ENCODE assay signal across 16 cellular contexts in the genomic region with DNA sequence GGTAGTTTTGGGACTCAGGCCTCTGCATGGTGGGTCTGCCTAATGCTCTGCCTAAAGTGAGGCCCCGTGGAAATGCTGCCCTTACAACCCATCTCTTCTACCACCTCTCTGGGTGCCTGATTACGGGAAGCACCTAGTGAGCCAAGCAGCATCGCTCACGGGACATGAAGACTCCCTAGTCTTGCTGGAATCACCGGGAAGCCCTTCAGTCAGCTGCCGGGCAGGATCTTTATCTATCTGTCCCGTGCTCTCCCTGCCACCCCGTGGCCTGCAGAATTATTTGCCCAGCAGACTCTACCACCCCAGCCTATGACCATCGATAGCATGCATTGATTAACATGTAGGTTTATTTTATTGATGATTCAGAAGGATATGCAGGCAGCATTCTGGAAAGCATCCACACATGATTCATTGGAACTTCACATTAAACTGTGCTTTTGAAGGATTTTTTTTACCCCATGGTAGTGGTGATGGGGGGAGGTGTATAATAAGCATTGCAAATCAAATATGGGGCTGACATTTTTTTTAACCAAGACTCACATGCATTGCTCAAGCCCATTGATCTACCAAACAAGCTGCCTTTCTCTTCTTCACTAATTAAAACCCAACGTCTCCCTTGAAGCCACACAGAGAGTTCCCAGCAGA.
"Had no signal": no experiment of that assay in that cellular context is flagged by ENCODE, and none has a peak within 500 bp of the region (broad histone marks: within the 10 kb centered on the region; RNA-seq: fewer than 3 reads in every experiment).

No MANE protein-coding gene starts in this region.

- H3K4me3 ChIP-seq: breast epithelium, gastroesophageal sphincter, heart right ventricle, thyroid gland had no signal

- DNase-seq: activated CD4-positive, alpha-beta T cell treated with anti-CD3 and anti-CD28 coated beads, Interleukin-2, amount 10 ng/mL, durations not matched to agents 24 days and 14 days; activated CD8-positive, alpha-beta memory T cell treated with anti-CD3 and anti-CD28 coated beads, Interleukin-2, amount 50 U/mL, for 4 hours; activated CD8-positive, alpha-beta T cell treated with anti-CD3 and anti-CD28 coated beads, Interleukin-2, amount 10 ng/mL, durations not matched to agents 7 days and 5 days; activated gamma-delta T cell treated with Interleukin-2 at 50 U/mL for 16 hours; activated T-cell treated with anti-CD3 and anti-CD28 coated beads, Interleukin-2, amount 50 U/mL, for 48 hours; amygdala; cerebellar nuclear complex; effector memory CD4-positive, alpha-beta T cell; heart right ventricle; occipital lobe; right cardiac atrium; stimulated activated CD4-positive, alpha-beta T cell treated with anti-CD3 and anti-CD28 coated beads, Interleukin-2, amount 100 ng/mL, for 24 hours; T-helper 2 cell; thyroid gland had no signal
